ENCODE assay signal across 1 cellular context in genomic region chr20:31567380-31567720, GRCh38.
TF ChIP-seq lines count a peak whose summit lies in the region.

No MANE protein-coding gene starts in this region.

TF ChIP-seq in HepG2, 621 proteins besides CTCF, POLR2A, EP300 and RAD21 (continued from another document):
- no peak for TF ChIP-seq ZNF768 (CRISPR knock-in tag; IDR thresholded peaks at IDR 0.05)
